Comparison of ENCODE assay signal across 19 cellular contexts in genomic region chr7:127674361-127674760, GRCh38. TPM values are rescaled to one million over a fixed set of nuclear protein-coding genes. Genes with fewer than 3 reads are reported as not detected.
"Had no signal": no experiment of that assay in that cellular context is flagged by ENCODE, and none has a peak within 500 bp of the region (broad histone marks: within the 10 kb centered on the region; RNA-seq: fewer than 3 reads in every experiment).

No MANE protein-coding gene starts in this region.

- H3K27ac ChIP-seq: cardiac muscle cell, right lobe of liver had no signal

- H3K9me3 ChIP-seq: right lobe of liver had no signal

- ATAC-seq: activated CD8-positive, alpha-beta T cell treated with anti-CD3 and anti-CD28 coated beads for 36 hours; naive thymus-derived CD8-positive, alpha-beta T cell; right lobe of liver had no signal

- H3K27me3 Mint-ChIP-seq: activated CD8-positive, alpha-beta T cell treated with anti-CD3 and anti-CD28 coated beads for 36 hours; activated naive CD8-positive, alpha-beta T cell treated with anti-CD3 and anti-CD28 coated beads, Interleukin-2, amount 10 ng/mL, durations not matched to agents 7 days and 5 days; naive thymus-derived CD8-positive, alpha-beta T cell; progenitor cell of endocrine pancreas; type B pancreatic cell had no signal

- H3K27ac Mint-ChIP-seq: activated CD8-positive, alpha-beta T cell treated with anti-CD3 and anti-CD28 coated beads for 36 hours; activated naive CD8-positive, alpha-beta T cell treated with anti-CD3 and anti-CD28 coated beads, Interleukin-2, amount 10 ng/mL, durations not matched to agents 7 days and 5 days had no signal

- H3K36me3 ChIP-seq: cardiac muscle cell had no signal

- H3K9me3 Mint-ChIP-seq: type B pancreatic cell had no signal

- H3K4me3 ChIP-seq: cardiac muscle cell, lung, right lobe of liver had no signal

- H3K27me3 ChIP-seq: cardiac muscle cell, right lobe of liver had no signal

- H3K4me3 Mint-ChIP-seq: activated CD8-positive, alpha-beta T cell treated with anti-CD3 and anti-CD28 coated beads for 36 hours; activated naive CD8-positive, alpha-beta T cell treated with anti-CD3 and anti-CD28 coated beads, Interleukin-2, amount 10 ng/mL, durations not matched to agents 7 days and 5 days; naive thymus-derived CD8-positive, alpha-beta T cell; type B pancreatic cell had no signal

- DNase-seq: activated CD4-positive, alpha-beta T cell treated with anti-CD3 and anti-CD28 coated beads for 4 hours; activated CD8-positive, alpha-beta memory T cell treated with anti-CD3 and anti-CD28 coated beads, Interleukin-2, amount 50 U/mL, for 4 hours; activated CD8-positive, alpha-beta T cell treated with anti-CD3 and anti-CD28 coated beads for 36 hours; activated naive CD8-positive, alpha-beta T cell treated with anti-CD3 and anti-CD28 coated beads, Interleukin-2, amount 10 ng/mL, durations not matched to agents 7 days and 5 days; cortex of kidney; effector CD8-positive, alpha-beta T cell; hypothalamus; left cardiac atrium; naive thymus-derived CD8-positive, alpha-beta T cell; right lobe of liver; stimulated activated naive CD4-positive, alpha-beta T cell treated with Interleukin-2 at 50 U/mL for 16 hours; SW 1271 had no signal

RNA-seq across cellular contexts. Expression of gene PAX4, which starts 56.4 kb away (rescaled TPM):
- total RNA-seq: activated CD8-positive, alpha-beta T cell treated with anti-CD3 and anti-CD28 coated beads for 36 hours; activated naive CD8-positive, alpha-beta T cell treated with anti-CD3 and anti-CD28 coated beads, Interleukin-2, amount 10 ng/mL, durations not matched to agents 7 days and 5 days; astrocyte; cardiac muscle cell; epithelial cell of proximal tubule; left cardiac atrium; lung; mononuclear cell; naive thymus-derived CD8-positive, alpha-beta T cell; right lobe of liver had no signal
